Comparison of ENCODE assay signal across 9 cellular contexts in genomic region chr12:101792046-101792931, GRCh38. TPM values are rescaled to one million over a fixed set of nuclear protein-coding genes. Genes with fewer than 3 reads are reported as not detected.
DNase-seq lines count a peak whose midpoint lies in the region; ATAC-seq, FAIRE-seq and TF ChIP-seq lines count a peak whose summit lies in the region.
"Had no signal": no experiment of that assay in that cellular context is flagged by ENCODE, and none has a peak within 500 bp of the region (broad histone marks: within the 10 kb centered on the region; RNA-seq: fewer than 3 reads in every experiment).

No MANE protein-coding gene starts in this region.

- in situ Hi-C loops in Caki2 (cut with HindIII; ENCODE audit: low pct_unique_long_range_greater_than_20kb, low sequenced_read_pairs) = no loop called here

- H3K4me1 ChIP-seq in mucosa of descending colon (ENCODE audit: low read depth) = peaks cover 9% of the 10 kb centered on the region

- ATAC-seq in mucosa of descending colon (peak; percentile 78), GM19463 (IDR thresholded peaks at IDR 0.05; ENCODE audit: unreplicated experiment) (no peak)

- intact Hi-C loops in mucosa of descending colon (cut with DNase I, micrococcal nuclease) = no loop called here

- no peak for TF ChIP-seq POLR2A in GM12892 (IDR thresholded peaks at IDR 0.05; ENCODE audit: low read depth, low read length)

- H3K4me3 ChIP-seq in choroid plexus epithelial cell (ENCODE audit: low read depth, low read length) = no peak overlapping the region
- H3K4me3 ChIP-seq in mucosa of descending colon = no peak overlapping the region

- H3K36me3 ChIP-seq in mucosa of descending colon (ENCODE audit: low read depth) = no peaks in the 10 kb centered on the region

- DNase-seq in Caki2 (ENCODE audit: low read depth) (peak; percentile 39), M059J (ENCODE audit: low read depth) (peak; percentile 22), choroid plexus epithelial cell (ENCODE audit: low read depth) (peak; percentile 43), mucosa of descending colon (no peak), NCI-H2196 (lab: John Stamatoyannopoulos, UW; ENCODE audit: unreplicated experiment) (no peak), NCI-H187 treated with DMSO at 0.1 percent for 48 hours (lab: John Stamatoyannopoulos, UW) (no peak), GM12892 (ENCODE audit: insufficient read length) (no peak)
- DNase-seq: activated CD4-positive, alpha-beta T cell treated with anti-CD3 and anti-CD28 coated beads for 1 hour had no signal

- H3K9me3 ChIP-seq in mucosa of descending colon = no peaks in the 10 kb centered on the region

- TF ChIP-seq CTCF in choroid plexus epithelial cell (conservative IDR thresholded peaks at IDR 0.05; ENCODE audit: low read depth, low read length) = peak; percentile 59
- TF ChIP-seq CTCF in mucosa of descending colon (IDR thresholded peaks at IDR 0.05) = no peak

- no peak for FAIRE-seq in GM12892 (lab: Jason Lieb, UNC)

RNA-seq across cellular contexts. Expression of gene GNPTAB, which starts 38.5 kb away (rescaled TPM):
- 13.6 and 19.5 TPM in 2 replicates for total RNA-seq in Caki2 (2014; rRNA removed; shearing (Covaris generic); ENCODE audit: low replicate concordance)
- 13.7 and 22.3 TPM in 2 replicates for total RNA-seq in M059J (2014; rRNA removed; shearing (Covaris generic))
- 100 to 1,000 TPM in 1 of 3 donors, 10 to 100 TPM in 2; 62.9 to 104 (median 88.9) TPM for total RNA-seq in mucosa of descending colon
- 23.7 TPM for polyA plus RNA-seq in GM12892 (2012; ENCODE audit: missing spikeins)

RNA-seq across cellular contexts. Expression of gene SYCP3, which starts 53.0 kb away (rescaled TPM):
- total RNA-seq in Caki2 (2014; rRNA removed; shearing (Covaris generic); ENCODE audit: low replicate concordance) = not detected in 2 replicates
- total RNA-seq in M059J (2014; rRNA removed; shearing (Covaris generic)) = 0.76 TPM in 1 of 2 replicates, not detected in the other
- under 1 TPM in 2 of 3 donors, not detected in 1; 0.07 to 0.28 TPM for total RNA-seq in mucosa of descending colon
- polyA plus RNA-seq in GM12892 (2012; ENCODE audit: missing spikeins) = 1.6 TPM

Comparison
In these comparisons a context has a peak if more than half of its experiments do, and no peak if none do; other contexts are left out.
1. DNase-seq: peak in Caki2 (single experiment), M059J (single experiment) and choroid plexus epithelial cell (single experiment); none in mucosa of descending colon (0 of 3), NCI-H2196 (single experiment), NCI-H187 treated with DMSO at 0.1 percent for 48 hours (single experiment) and GM12892 (single experiment).